8 cellular contexts compared by ENCODE assay signal in the genomic region with DNA sequence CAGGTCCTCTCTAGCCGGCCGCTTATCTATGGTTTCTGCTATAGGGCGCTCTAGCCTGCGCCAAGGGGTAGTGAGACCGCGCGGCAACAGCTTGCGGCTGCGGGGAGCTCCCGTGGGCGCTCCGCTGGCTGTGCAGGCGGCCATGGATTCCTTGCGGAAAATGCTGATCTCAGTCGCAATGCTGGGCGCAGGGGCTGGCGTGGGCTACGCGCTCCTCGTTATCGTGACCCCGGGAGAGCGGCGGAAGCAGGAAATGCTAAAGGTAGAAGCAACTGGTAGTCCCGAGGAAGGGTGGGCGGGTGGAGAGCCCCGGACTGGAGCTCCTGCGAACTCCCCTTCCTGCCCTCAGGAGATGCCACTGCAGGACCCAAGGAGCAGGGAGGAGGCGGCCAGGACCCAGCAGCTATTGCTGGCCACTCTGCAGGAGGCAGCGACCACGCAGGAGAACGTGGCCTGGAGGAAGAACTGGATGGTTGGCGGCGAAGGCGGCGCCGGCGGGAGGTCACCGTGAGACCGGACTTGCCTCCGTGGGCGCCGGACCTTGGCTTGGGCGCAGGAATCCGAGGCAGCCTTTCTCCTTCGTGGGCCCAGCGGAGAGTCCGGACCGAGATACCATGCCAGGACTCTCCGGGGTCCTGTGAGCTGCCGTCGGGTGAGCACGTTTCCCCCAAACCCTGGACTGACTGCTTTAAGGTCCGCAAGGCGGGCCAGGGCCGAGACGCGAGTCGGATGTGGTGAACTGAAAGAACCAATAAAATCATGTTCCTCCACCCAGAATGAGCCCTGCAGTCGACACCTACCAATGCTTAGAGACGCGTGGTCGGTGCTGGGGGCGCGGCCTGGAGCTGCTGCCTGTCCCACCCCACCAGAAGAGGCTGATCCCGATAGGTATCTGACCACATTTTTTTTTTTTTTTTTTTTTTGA. TPM values are rescaled to one million over a fixed set of nuclear protein-coding genes. Genes with fewer than 3 reads are reported as not detected.
A peak's percentile ranks its signal among the peaks of the same experiment; 100 is the strongest.
DNase-seq lines count a peak whose midpoint lies in the region; ATAC-seq and TF ChIP-seq lines count a peak whose summit lies in the region.

A gene (minus strand): TSS at position 664 of the 925 bp plus-strand sequence. CDS start 2,236 bp downstream, outside the sequence.
A gene with protein sequence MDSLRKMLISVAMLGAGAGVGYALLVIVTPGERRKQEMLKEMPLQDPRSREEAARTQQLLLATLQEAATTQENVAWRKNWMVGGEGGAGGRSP (plus strand): TSS at position 70 of the 925 bp plus-strand sequence. CDS start 73 bp downstream, at position 143.

- H3K36me3 ChIP-seq in HCT116 (ENCODE audit: control insufficient read depth in 1 of 2, insufficient read depth in 2 of 2, low read length in 2 of 2) (peaks cover 6% of the 10 kb centered on the region in 2 experiments; a peak in 2 of 4 replicates), cardiac muscle cell (peaks cover 14% of the 10 kb centered on the region), upper lobe of left lung (peaks cover 2 to 36% (median 11%) of the 10 kb centered on the region in 4 donors)

- H3K4me3 ChIP-seq in HCT116 (replicated peaks in 1 of 2; ENCODE audit: low read depth in 1 of 2, low read length in 2 of 2), result peak within 1 kb of the TSS; percentile 96 to 97
- peak within 1 kb of the TSS; percentile 68 for H3K4me3 ChIP-seq in cardiac muscle cell
- H3K4me3 ChIP-seq in upper lobe of left lung, result peak within 1 kb of the TSS; percentile 37 to 89 (median 77)

- peak within 1 kb of the TSS; percentile 100 for H3K9ac ChIP-seq in HCT116 (ENCODE audit: low read length)

- no peak for TF ChIP-seq EP300 in upper lobe of left lung (IDR thresholded peaks at IDR 0.05)

- no peak for TF ChIP-seq RAD21 in HCT116 (IDR thresholded peaks at IDR 0.05; ENCODE audit: low read depth)

- H3K4me1 ChIP-seq in HCT116 (ENCODE audit: control insufficient read depth in 1 of 2, insufficient read depth in 2 of 2, low read length in 2 of 2) (peaks cover 35 to 59% of the 10 kb centered on the region in 2 experiments), cardiac muscle cell (ENCODE audit: low read depth) (peaks cover 16% of the 10 kb centered on the region), upper lobe of left lung (peaks cover 26 to 46% (median 32%) of the 10 kb centered on the region in 4 donors)

- H3K27me3 ChIP-seq in HCT116 (ENCODE audit: insufficient read depth, low read length) (no peaks in the 10 kb centered on the region), cardiac muscle cell (no peaks in the 10 kb centered on the region), upper lobe of left lung (no peaks in the 10 kb centered on the region)

- H3K9me3 ChIP-seq in HCT116 (ENCODE audit: control insufficient read depth in 1 of 2, insufficient read depth in 1 of 2, low read depth in 1 of 2, low read length in 2 of 2) (no peaks in the 10 kb centered on the region), cardiac muscle cell (ENCODE audit: low read depth) (no peaks in the 10 kb centered on the region), upper lobe of left lung (no peaks in the 10 kb centered on the region)

- CTCF ChIA-PET in HCT116 (lab: Charles Lee), result interaction anchor here (1.4 to 2.9 kb wide), 2 partner anchors 9 to 70 kb away, joined by 3 to 16 read pairs; a partner anchor contains a TSS

- H3K27ac ChIP-seq in HCT116 (ENCODE audit: low read depth, low read length), result peak within 1 kb of the TSS; percentile 98
- peak within 1 kb of the TSS; percentile 89 for H3K27ac ChIP-seq in cardiac muscle cell
- peak within 1 kb of the TSS; percentile 84 to 92 (median 90) for H3K27ac ChIP-seq in upper lobe of left lung

- H3K9me2 ChIP-seq in HCT116 (ENCODE audit: insufficient read depth), result no peaks in the 10 kb centered on the region

- no peak for TF ChIP-seq CTCF in HCT116 (IDR thresholded peaks at IDR 0.05 in 2 of 3, conservative IDR thresholded peaks at IDR 0.05 in 1 of 3; ENCODE audit: borderline replicate concordance in 1 of 3, insufficient read depth in 1 of 3, low read depth in 2 of 3, low read length in 2 of 3)
- no peak for TF ChIP-seq CTCF in cardiac muscle cell (IDR thresholded peaks at IDR 0.05; ENCODE audit: low read depth, low read length)
- peak in 2 of 6 experiments; percentile 17 for TF ChIP-seq CTCF in upper lobe of left lung (IDR thresholded peaks at IDR 0.05)

- peak within 1 kb of the TSS; percentile 95 for H3K4me2 ChIP-seq in HCT116 (ENCODE audit: low read length)

- DNase-seq in ELF-1 (ENCODE audit: low read depth, low spot score) (peak; percentile 89), HCT116 (ENCODE audit: low read depth, low spot score) (peak; percentile 79), NCI-H1092 (lab: John Stamatoyannopoulos, UW) (peak; percentile 77), SKM-1 treated with dmso at 0.1 percent for 144 hours (lab: John Stamatoyannopoulos, UW; ENCODE audit: unreplicated experiment) (peak; percentile 69), cardiac muscle cell (ENCODE audit: low read depth in 1 of 2, low spot score in 1 of 2) (peak; percentile 89 to 90), pons (ENCODE audit: low spot score) (peak; percentile 87), upper lobe of left lung (peak; percentile 85 to 91)
- DNase-seq in activated naive CD8-positive, alpha-beta T cell treated with anti-CD3 and anti-CD28 coated beads, Interleukin-2, amount 50 U/mL, for 16 hours (ENCODE audit: low read depth, low spot score), result peak; percentile 73

- H2AFZ ChIP-seq in HCT116 (ENCODE audit: low read depth, low read length, poor library complexity, severe bottlenecking), result peak within 1 kb of the TSS; percentile 1

- H4K20me1 ChIP-seq in HCT116 (ENCODE audit: insufficient read depth), result no peaks in the 10 kb centered on the region

- POLR2A ChIA-PET in HCT116 (lab: Charles Lee), result interaction anchor here (0.8 to 4.3 kb wide), 20 partner anchors 9 to 277 kb away, joined by 3 to 22 read pairs (median 4); a partner anchor contains a TSS

- TF ChIP-seq POLR2A in HCT116 (IDR thresholded peaks at IDR 0.05; ENCODE audit: borderline replicate concordance, extremely low read depth, insufficient read depth, insufficient read length) (peak; percentile 63), upper lobe of left lung (IDR thresholded peaks at IDR 0.05) (peak in 3 of 4 donors; percentile 55 to 78 (median 60))

- peaks cover 75% of the 10 kb centered on the region for H3K79me2 ChIP-seq in HCT116 (ENCODE audit: insufficient read depth, low read length)

- TSS peak; percentile 22 for BruUV-seq in HCT116 (replicated peaks; lab: Mats Ljungman, UMichigan)

- ATAC-seq in HCT116 (peak; percentile 73), upper lobe of left lung (ENCODE audit: low FRiP score in 2 of 2) (peak; percentile 92 to 93)

- intact Hi-C loops in HCT116 (cut with micrococcal nuclease), result loop anchor here (5.0 to 10.0 kb wide), 3 partner anchors 80 to 115 kb away; a partner anchor contains a TSS

- RAD21 ChIA-PET in HCT116 (lab: Charles Lee; ENCODE audit: low non-redundant PET in 1 of 2, low total read pairs in 2 of 2, uncharacterized antibody in 2 of 2, unreplicated experiment in 2 of 2), result no interaction called here

- WGBS in upper lobe of left lung, 2 donors, result 1 to 3% methylated on average over 20 to 61 of the region's 66 CpGs

TF ChIP-seq in HCT116, 20 proteins besides CTCF, POLR2A, EP300 and RAD21 (continues in another document):
- no peak for TF ChIP-seq SP1 (IDR thresholded peaks at IDR 0.05; ENCODE audit: low read depth)
- TF ChIP-seq TCF7L2 (IDR thresholded peaks at IDR 0.05; ENCODE audit: borderline replicate concordance, extremely low read depth, insufficient read depth, insufficient read length), result peak; percentile 51
- TF ChIP-seq POLR2AphosphoS5 (IDR thresholded peaks at IDR 0.05; ENCODE audit: low read depth, low read length), result peak; percentile 92
- no peak for TF ChIP-seq CBX3 (IDR thresholded peaks at IDR 0.05; ENCODE audit: low read depth)
- no peak for TF ChIP-seq CEBPB (IDR thresholded peaks at IDR 0.05; ENCODE audit: low read depth)
- no peak for TF ChIP-seq FOSL1 (IDR thresholded peaks at IDR 0.05; ENCODE audit: low read depth)
- no peak for TF ChIP-seq EGR1 (IDR thresholded peaks at IDR 0.05; ENCODE audit: low read depth)
- TF ChIP-seq, protein P1, sequence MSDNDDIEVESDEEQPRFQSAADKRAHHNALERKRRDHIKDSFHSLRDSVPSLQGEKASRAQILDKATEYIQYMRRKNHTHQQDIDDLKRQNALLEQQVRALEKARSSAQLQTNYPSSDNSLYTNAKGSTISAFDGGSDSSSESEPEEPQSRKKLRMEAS (IDR thresholded peaks at IDR 0.05), result no peak
- TF ChIP-seq SIN3A (IDR thresholded peaks at IDR 0.05; ENCODE audit: low read depth), result no peak
- TF ChIP-seq EZH2 (IDR thresholded peaks at IDR 0.05), result no peak
- no peak for TF ChIP-seq JUND (IDR thresholded peaks at IDR 0.05)
- no peak for TF ChIP-seq ZNF274 (IDR thresholded peaks at IDR 0.05; ENCODE audit: low read depth, low read length)
- TF ChIP-seq YY1 (IDR thresholded peaks at IDR 0.05; ENCODE audit: extremely low read depth, insufficient replicate concordance, low read depth, low read length), result peak; percentile 84
- TF ChIP-seq ELF1 (IDR thresholded peaks at IDR 0.05; ENCODE audit: borderline replicate concordance, low read depth), result no peak

RNA-seq across cellular contexts. Expression of the first gene that starts in this region (rescaled TPM):
- 14.7 TPM for total RNA-seq in HCT116 (2021; ENCODE audit: unreplicated experiment)
- polyA plus RNA-seq in HCT116 (2012), result 3.5 and 3.6 TPM in 2 replicates
- 11.1 and 11.6 TPM in 2 replicates for total RNA-seq in cardiac muscle cell
- polyA plus RNA-seq in cardiac muscle cell, result 10.1 and 11.7 TPM in 2 replicates
- 10 to 100 TPM in 1 of 6 donors, 1 to 10 TPM in 5; 3.6 to 19.9 (median 6.8) TPM for total RNA-seq in upper lobe of left lung

RNA-seq across cellular contexts. Expression of the second gene that starts in this region (rescaled TPM):
- total RNA-seq in HCT116 (2021; ENCODE audit: unreplicated experiment) (17.9 TPM), cardiac muscle cell (13.0 and 18.8 TPM in 2 replicates), upper lobe of left lung (10 to 100 TPM in 1 of 6 donors, 1 to 10 TPM in 5; 5.0 to 12.6 (median 6.7) TPM)
- 25.9 and 26.5 TPM in 2 replicates for polyA plus RNA-seq in HCT116 (2012)
- polyA plus RNA-seq in cardiac muscle cell, result 32.3 and 33.5 TPM in 2 replicates

Comparison
In these comparisons a context has a peak if more than half of its experiments do, and no peak if none do; other contexts are left out.
1. Peak in every context shown above with its lines: DNase-seq, ATAC-seq, H3K4me3 ChIP-seq and H3K27ac ChIP-seq.